1 cellular context compared by ENCODE assay signal in the genomic region with DNA sequence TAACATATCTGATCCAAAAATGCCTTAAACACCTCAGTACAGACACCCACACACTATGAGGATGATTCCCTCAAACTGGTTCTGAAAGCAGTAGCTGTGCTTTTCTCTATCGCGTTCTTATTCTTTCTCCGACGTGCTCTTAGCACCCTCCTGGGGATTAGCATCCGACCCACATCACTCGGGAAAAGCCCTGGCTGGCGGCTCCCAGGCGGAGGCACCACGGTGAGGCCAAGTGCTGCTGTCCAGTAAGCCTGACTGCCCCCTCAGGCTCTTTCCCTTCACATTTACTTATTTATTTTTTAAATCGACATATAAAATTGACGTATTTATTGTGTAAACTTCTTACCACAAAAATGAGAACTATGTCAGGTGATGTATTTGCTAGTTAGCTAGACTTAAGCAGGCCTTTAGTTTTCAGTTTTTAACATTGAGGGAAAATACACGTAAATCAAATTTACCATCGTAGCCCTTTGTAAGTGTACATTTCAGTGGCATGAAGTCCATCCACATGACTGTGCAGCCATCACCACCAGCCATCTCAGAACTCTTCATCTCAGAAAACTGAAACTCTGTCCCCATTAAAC.
A peak's percentile ranks its signal among the peaks of the same experiment; 100 is the strongest.
TF ChIP-seq lines count a peak whose summit lies in the region.

No MANE protein-coding gene starts in this region.

TF ChIP-seq in K562, 482 proteins besides CTCF, POLR2A, EP300 and RAD21:
- TF ChIP-seq RCOR1 (IDR thresholded peaks at IDR 0.05; ENCODE audit: borderline replicate concordance in 1 of 2, low read depth in 2 of 2, low read length in 2 of 2) (peak in 1 of 2 experiments; percentile 38; a peak in 1 of 4 replicates), ARID1B (IDR thresholded peaks at IDR 0.05) (no peak), ZNF133 (CRISPR knock-in tag; IDR thresholded peaks at IDR 0.05) (0 out of 2 replicates have a peak, but pooled peaks have one; percentile 28), ZNF445 (CRISPR knock-in tag; IDR thresholded peaks at IDR 0.05; ENCODE audit: low read depth) (0 out of 2 replicates have a peak, but pooled peaks have one; percentile 13), SMARCE1 (IDR thresholded peaks at IDR 0.05) (no peak), SMAD4 (CRISPR knock-in tag; conservative IDR thresholded peaks at IDR 0.05) (0 out of 2 replicates have a peak, but pooled peaks have one; percentile 6), TARDBP (IDR thresholded peaks at IDR 0.05) (no peak), KAT2B (IDR thresholded peaks at IDR 0.05; ENCODE audit: low read depth, low read length) (peak; percentile 44), NR4A1 (CRISPR knock-in tag; IDR thresholded peaks at IDR 0.05) (no peak), NR4A1 (tag; IDR thresholded peaks at IDR 0.05) (0 out of 2 replicates have a peak, but pooled peaks have one; percentile 75), KLF16 (IDR thresholded peaks at IDR 0.05) (no peak), FOXM1 (IDR thresholded peaks at IDR 0.05; ENCODE audit: low read depth) (no peak), FOXM1 (CRISPR knock-in tag; IDR thresholded peaks at IDR 0.05; ENCODE audit: low read depth) (no peak), ZNF764 (CRISPR knock-in tag; IDR thresholded peaks at IDR 0.05; ENCODE audit: low read depth) (peak; percentile 23; the same call in 1 of the 2 replicates), TEAD1 (CRISPR knock-in tag; IDR thresholded peaks at IDR 0.05) (peak in 1 of 2 experiments; percentile 32; a peak in 1 of 4 replicates), DLX4 (CRISPR knock-in tag; IDR thresholded peaks at IDR 0.05) (no peak), CC2D1A (IDR thresholded peaks at IDR 0.05) (no peak), ZNF668 (CRISPR knock-in tag; IDR thresholded peaks at IDR 0.05) (0 out of 2 replicates have a peak, but pooled peaks have one; percentile 17), GTF2E2 (tag; IDR thresholded peaks at IDR 0.05) (no peak), XRCC3 (IDR thresholded peaks at IDR 0.05) (no peak), RBM39 (optimal IDR thresholded peaks at IDR 0.05; ENCODE audit: low read depth, low read length) (peak; percentile 16), ZNF740 (CRISPR knock-in tag; IDR thresholded peaks at IDR 0.05) (no peak), ZNF740 (tag; IDR thresholded peaks at IDR 0.05) (peak in 1 of 2 experiments; percentile 60; a peak in 1 of 4 replicates), HEY1 (CRISPR knock-in tag; IDR thresholded peaks at IDR 0.05; ENCODE audit: borderline replicate concordance) (no peak), KLF1 (tag; IDR thresholded peaks at IDR 0.05) (peak; percentile 59; the same call in 1 of the 2 replicates), ZNF57 (CRISPR knock-in tag; IDR thresholded peaks at IDR 0.05) (peak; percentile 56; the same call in 1 of the 2 replicates), TGIF2 (CRISPR knock-in tag; IDR thresholded peaks at IDR 0.05) (no peak), CBX8 (IDR thresholded peaks at IDR 0.05; ENCODE audit: borderline replicate concordance, extremely low read depth, low read depth, low read length, poor library complexity, severe bottlenecking) (no peak), ZNF518B (CRISPR knock-in tag; IDR thresholded peaks at IDR 0.05) (no peak), SMARCB1 (IDR thresholded peaks at IDR 0.05; ENCODE audit: insufficient read length, low read depth) (peak; percentile 15), PTRF (tag; IDR thresholded peaks at IDR 0.05) (peak; percentile 61; the same call in 1 of the 2 replicates)
- TF ChIP-seq, protein P1, sequence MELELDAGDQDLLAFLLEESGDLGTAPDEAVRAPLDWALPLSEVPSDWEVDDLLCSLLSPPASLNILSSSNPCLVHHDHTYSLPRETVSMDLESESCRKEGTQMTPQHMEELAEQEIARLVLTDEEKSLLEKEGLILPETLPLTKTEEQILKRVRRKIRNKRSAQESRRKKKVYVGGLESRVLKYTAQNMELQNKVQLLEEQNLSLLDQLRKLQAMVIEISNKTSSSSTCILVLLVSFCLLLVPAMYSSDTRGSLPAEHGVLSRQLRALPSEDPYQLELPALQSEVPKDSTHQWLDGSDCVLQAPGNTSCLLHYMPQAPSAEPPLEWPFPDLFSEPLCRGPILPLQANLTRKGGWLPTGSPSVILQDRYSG (tag; conservative IDR thresholded peaks at IDR 0.05; ENCODE audit: low read depth) = no peak
- TF ChIP-seq, protein P2, sequence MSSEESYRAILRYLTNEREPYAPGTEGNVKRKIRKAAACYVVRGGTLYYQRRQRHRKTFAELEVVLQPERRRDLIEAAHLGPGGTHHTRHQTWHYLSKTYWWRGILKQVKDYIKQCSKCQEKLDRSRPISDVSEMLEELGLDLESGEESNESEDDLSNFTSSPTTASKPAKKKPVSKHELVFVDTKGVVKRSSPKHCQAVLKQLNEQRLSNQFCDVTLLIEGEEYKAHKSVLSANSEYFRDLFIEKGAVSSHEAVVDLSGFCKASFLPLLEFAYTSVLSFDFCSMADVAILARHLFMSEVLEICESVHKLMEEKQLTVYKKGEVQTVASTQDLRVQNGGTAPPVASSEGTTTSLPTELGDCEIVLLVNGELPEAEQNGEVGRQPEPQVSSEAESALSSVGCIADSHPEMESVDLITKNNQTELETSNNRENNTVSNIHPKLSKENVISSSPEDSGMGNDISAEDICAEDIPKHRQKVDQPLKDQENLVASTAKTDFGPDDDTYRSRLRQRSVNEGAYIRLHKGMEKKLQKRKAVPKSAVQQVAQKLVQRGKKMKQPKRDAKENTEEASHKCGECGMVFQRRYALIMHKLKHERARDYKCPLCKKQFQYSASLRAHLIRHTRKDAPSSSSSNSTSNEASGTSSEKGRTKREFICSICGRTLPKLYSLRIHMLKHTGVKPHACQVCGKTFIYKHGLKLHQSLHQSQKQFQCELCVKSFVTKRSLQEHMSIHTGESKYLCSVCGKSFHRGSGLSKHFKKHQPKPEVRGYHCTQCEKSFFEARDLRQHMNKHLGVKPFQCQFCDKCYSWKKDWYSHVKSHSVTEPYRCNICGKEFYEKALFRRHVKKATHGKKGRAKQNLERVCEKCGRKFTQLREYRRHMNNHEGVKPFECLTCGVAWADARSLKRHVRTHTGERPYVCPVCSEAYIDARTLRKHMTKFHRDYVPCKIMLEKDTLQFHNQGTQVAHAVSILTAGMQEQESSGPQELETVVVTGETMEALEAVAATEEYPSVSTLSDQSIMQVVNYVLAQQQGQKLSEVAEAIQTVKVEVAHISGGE (CRISPR knock-in tag; IDR thresholded peaks at IDR 0.05) = no peak; a peak in 1 of 6 replicates
TF ChIP-seq in K562: peak in this region for 15.
